Comparison of ENCODE assay signal across 9 cellular contexts in the genomic region with DNA sequence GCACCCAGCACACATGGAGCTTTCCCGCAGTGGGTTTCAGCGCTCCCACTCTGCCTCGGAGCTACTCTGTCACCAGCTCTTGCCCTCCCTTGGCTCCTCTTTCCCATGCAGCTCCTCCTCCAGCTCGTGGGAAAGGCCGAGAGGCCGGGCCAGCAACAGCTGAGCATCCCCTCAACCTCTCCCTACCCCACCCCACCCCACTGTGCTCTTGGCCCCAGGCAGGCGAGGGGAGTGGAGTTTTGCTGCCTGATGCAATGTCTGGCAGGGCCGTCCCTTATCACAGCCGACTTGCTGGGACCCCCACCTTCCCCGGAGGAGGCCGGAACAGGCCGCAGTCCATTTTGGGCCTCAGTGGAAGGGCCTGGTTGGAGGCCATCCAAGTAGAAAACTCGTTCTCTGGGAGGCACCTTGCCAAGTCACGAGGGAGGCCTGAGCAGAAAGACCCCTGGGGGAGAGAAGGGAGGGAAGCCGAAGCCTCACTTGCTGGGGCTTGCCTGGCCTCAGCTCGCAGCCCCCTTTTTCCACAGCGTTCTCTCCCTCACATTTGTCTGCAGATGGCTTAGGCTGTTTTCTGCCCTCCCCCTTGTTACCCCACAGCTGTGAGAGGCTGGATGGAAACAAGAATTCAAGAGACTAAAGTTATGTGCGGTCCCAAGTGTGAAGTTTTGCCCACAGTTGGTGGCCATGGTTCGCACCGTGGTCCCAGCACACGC. TPM values are rescaled to one million over a fixed set of nuclear protein-coding genes. Genes with fewer than 3 reads are reported as not detected.
A peak's percentile ranks its signal among the peaks of the same experiment; 100 is the strongest.
DNase-seq lines count a peak whose midpoint lies in the region; ATAC-seq and TF ChIP-seq lines count a peak whose summit lies in the region.
"Had no signal": no experiment of that assay in that cellular context is flagged by ENCODE, and none has a peak within 500 bp of the region (broad histone marks: within the 10 kb centered on the region; RNA-seq: fewer than 3 reads in every experiment).

No MANE protein-coding gene starts in this region.

- peaks cover 0 to 5% (median 1%) of the 10 kb centered on the region in 3 donors for H3K27me3 Mint-ChIP-seq in CD14-positive monocyte (ENCODE audit: low read depth in 3 of 3)

- H3K27me3 ChIP-seq in PC-9 (ENCODE audit: insufficient read depth, low read depth) (no peaks in the 10 kb centered on the region), neuronal stem cell (ENCODE audit: control insufficient read depth in 3 of 3, insufficient read depth in 3 of 3, low read depth in 1 of 3, low read length in 3 of 3) (no peaks in the 10 kb centered on the region)

- H3K27ac Mint-ChIP-seq in CD14-positive monocyte: no peak overlapping the region

- H2BK120ac ChIP-seq in neuronal stem cell (ENCODE audit: low read depth, low read length): no peak overlapping the region

- peak overlapping the region; percentile 58 for H3K18ac ChIP-seq in neuronal stem cell (ENCODE audit: low read length)

- no peak overlapping the region for H3K14ac ChIP-seq in neuronal stem cell (ENCODE audit: low read length)

- no peaks in the 10 kb centered on the region for H4K20me1 ChIP-seq in PC-9 (ENCODE audit: insufficient read depth)

- in situ Hi-C loops in GM13977 (cut with MboI; ENCODE audit: low pct_unique_long_range_greater_than_20kb, low sequenced_read_pairs, unreplicated experiment): no loop called here

- H3K27ac ChIP-seq in PC-9 (peak overlapping the region; percentile 69), neuronal stem cell (replicated peaks; ENCODE audit: low read length) (no peak overlapping the region)

- no peak overlapping the region for H4K91ac ChIP-seq in neuronal stem cell (ENCODE audit: low read depth, low read length, poor library complexity)

- H3K4me3 Mint-ChIP-seq in CD14-positive monocyte: no peak overlapping the region
- H3K4me3 Mint-ChIP-seq: CD8-positive, alpha-beta memory T cell had no signal

- H3K36me3 ChIP-seq in PC-9 (ENCODE audit: low read depth) (no peaks in the 10 kb centered on the region), neuronal stem cell (replicated peaks in 1 of 2; ENCODE audit: control insufficient read depth in 2 of 2, insufficient read depth in 2 of 2, low read length in 2 of 2) (no peaks in the 10 kb centered on the region)

- H3K9ac ChIP-seq in neuronal stem cell (ENCODE audit: low read depth, low read length, poor library complexity): peak overlapping the region; percentile 65

- peaks cover 6% of the 10 kb centered on the region for H3K79me1 ChIP-seq in neuronal stem cell (ENCODE audit: low read depth, low read length)

- no peaks in the 10 kb centered on the region for H3K9me2 ChIP-seq in PC-9 (ENCODE audit: insufficient read depth)

- WGBS in neuronal stem cell (ENCODE audit: extremely low coverage in 2 of 2, insufficient read length in 2 of 2, insufficient replicate concordance in 1 of 2), 2 donors: no CpG with 5 or more reads among the region's 21 CpGs

- CTCF ChIA-PET in PC-9 (lab: Charles Lee): interaction anchor here (0.6 to 1.2 kb wide), 7 partner anchors 24 to 449 kb away, joined by 3 to 18 read pairs (median 4); a partner anchor contains a TSS

- H3K4me3 ChIP-seq in PC-9: no peak overlapping the region
- peak overlapping the region; percentile 17 for H3K4me3 ChIP-seq in fibroblast of the aortic adventitia (ENCODE audit: low read depth, low read length)
- no peak overlapping the region for H3K4me3 ChIP-seq in neuronal stem cell (ENCODE audit: low read length in 2 of 2)

- H2BK5ac ChIP-seq in neuronal stem cell (ENCODE audit: low read length): peak overlapping the region; percentile 67

- H3K4me1 Mint-ChIP-seq in CD14-positive monocyte: no peaks in the 10 kb centered on the region

- POLR2A ChIA-PET in PC-9 (lab: Charles Lee; ENCODE audit: unreplicated experiment): interaction anchor here (0.5 to 1.0 kb wide), 3 partner anchors 29 to 486 kb away, joined by 3 to 8 read pairs (median 5); a partner anchor contains a TSS

- H3K4me1 ChIP-seq in PC-9 (replicated peaks; ENCODE audit: insufficient read depth) (peaks cover 29% of the 10 kb centered on the region), neuronal stem cell (ENCODE audit: control insufficient read depth in 2 of 2, insufficient read depth in 1 of 2, low read depth in 1 of 2, low read length in 2 of 2) (peaks cover 14 to 17% of the 10 kb centered on the region in 2 donors)

- peak overlapping the region; percentile 82 for H2AK5ac ChIP-seq in neuronal stem cell (ENCODE audit: low read depth, low read length)

- no peak for ATAC-seq in GM19455 (IDR thresholded peaks at IDR 0.05; ENCODE audit: unreplicated experiment)

- no peak overlapping the region for H3K4ac ChIP-seq in neuronal stem cell (ENCODE audit: low read length)

- DNase-seq in AG08395 (ENCODE audit: low spot score): peak; percentile 53
- no peak for DNase-seq in PC-9
- DNase-seq in fibroblast of the aortic adventitia (ENCODE audit: low read depth): peak; percentile 83
- no peak for DNase-seq in neuronal stem cell (ENCODE audit: low spot score)
- no peak for DNase-seq in NCI-H774 (lab: John Stamatoyannopoulos, UW)
- no peak for DNase-seq in GM13977 (ENCODE audit: low spot score)
- no peak for DNase-seq in CD14-positive monocyte (ENCODE audit: low spot score)
- DNase-seq: CD8-positive, alpha-beta memory T cell had no signal

- no peaks in the 10 kb centered on the region; the same call in 1 of the 2 replicates for H3K79me2 ChIP-seq in PC-9 (ENCODE audit: low read depth)

- H3K9me3 ChIP-seq in PC-9 (ENCODE audit: insufficient read depth, low read depth) (no peaks in the 10 kb centered on the region; the same call in 1 of the 2 replicates), neuronal stem cell (replicated peaks in 1 of 2; ENCODE audit: control insufficient read depth in 2 of 2, insufficient read depth in 1 of 2, low read depth in 1 of 2, low read length in 2 of 2) (peaks cover 0 to 2% of the 10 kb centered on the region in 2 donors)

- no peak overlapping the region for H3K23ac ChIP-seq in neuronal stem cell (ENCODE audit: low read depth, low read length, poor library complexity)

- H4K8ac ChIP-seq in neuronal stem cell (ENCODE audit: low read depth, low read length): no peak overlapping the region

- H2AFZ ChIP-seq in PC-9: no peak overlapping the region
- no peak overlapping the region for H2AFZ ChIP-seq in neuronal stem cell (ENCODE audit: low read length)

- H2BK12ac ChIP-seq in neuronal stem cell (ENCODE audit: low read length): no peak overlapping the region

- H3K9me3 Mint-ChIP-seq in CD14-positive monocyte: peaks cover 0 to 2% (median 0%) of the 10 kb centered on the region in 7 donors

- TF ChIP-seq CTCF in PC-9 (conservative IDR thresholded peaks at IDR 0.05) (no peak), fibroblast of the aortic adventitia (IDR thresholded peaks at IDR 0.05; ENCODE audit: insufficient read depth, low read length) (no peak), GM13977 (IDR thresholded peaks at IDR 0.05; ENCODE audit: extremely low read depth, insufficient read depth, missing control alignments) (no peak), CD14-positive monocyte (IDR thresholded peaks at IDR 0.05) (no peak)

- peaks cover 21% of the 10 kb centered on the region; the same call in 1 of the 2 replicates for H3F3A ChIP-seq in PC-9 (ENCODE audit: insufficient read depth, low read depth)

- H2BK15ac ChIP-seq in neuronal stem cell (ENCODE audit: low read length): no peak overlapping the region

- intact Hi-C loops in PC-9 (cut with micrococcal nuclease; ENCODE audit: unreplicated experiment): loop anchor here (5.0 kb wide), 1 partner anchor 38 kb away; no protein-coding TSS in a partner anchor
- intact Hi-C loops in CD14-positive monocyte (cut with micrococcal nuclease): no loop called here

- peak overlapping the region; percentile 74 for H3K4me2 ChIP-seq in PC-9
- H3K4me2 ChIP-seq in neuronal stem cell (ENCODE audit: insufficient read depth, low read length, poor library complexity, severe bottlenecking): no peak overlapping the region

- no peaks in the 10 kb centered on the region for H3K36me3 Mint-ChIP-seq in CD14-positive monocyte
- H3K36me3 Mint-ChIP-seq: CD8-positive, alpha-beta memory T cell had no signal

- BruUV-seq in PC-9 (replicated peaks; lab: Mats Ljungman, UMichigan): no TSS peak

RNA-seq across cellular contexts. Expression of a gene that starts 35.3 kb away (rescaled TPM):
- total RNA-seq in PC-9 (2021) (21.3 and 23.3 TPM in 2 replicates), fibroblast of the aortic adventitia (ENCODE audit: low replicate concordance) (18.6 and 19.3 TPM in 2 replicates)
- polyA plus RNA-seq in neuronal stem cell (2013, experiment 1 of 2): 6.5 TPM
- polyA plus RNA-seq in neuronal stem cell (2013, experiment 2 of 2): 6.3 TPM
- polyA plus RNA-seq in CD14-positive monocyte: not detected
- polyA plus RNA-seq: CD8-positive, alpha-beta memory T cell had no signal

Comparison
In these comparisons a context has a peak if more than half of its experiments do, and no peak if none do; other contexts are left out.
1. DNase-seq: peak in AG08395 (single experiment) and fibroblast of the aortic adventitia (single experiment); none in PC-9 (0 of 2), neuronal stem cell (single experiment), NCI-H774 (single experiment), GM13977 (single experiment) and CD14-positive monocyte (single experiment).